ENCODE assay signal across 30 cellular contexts in the genomic region with DNA sequence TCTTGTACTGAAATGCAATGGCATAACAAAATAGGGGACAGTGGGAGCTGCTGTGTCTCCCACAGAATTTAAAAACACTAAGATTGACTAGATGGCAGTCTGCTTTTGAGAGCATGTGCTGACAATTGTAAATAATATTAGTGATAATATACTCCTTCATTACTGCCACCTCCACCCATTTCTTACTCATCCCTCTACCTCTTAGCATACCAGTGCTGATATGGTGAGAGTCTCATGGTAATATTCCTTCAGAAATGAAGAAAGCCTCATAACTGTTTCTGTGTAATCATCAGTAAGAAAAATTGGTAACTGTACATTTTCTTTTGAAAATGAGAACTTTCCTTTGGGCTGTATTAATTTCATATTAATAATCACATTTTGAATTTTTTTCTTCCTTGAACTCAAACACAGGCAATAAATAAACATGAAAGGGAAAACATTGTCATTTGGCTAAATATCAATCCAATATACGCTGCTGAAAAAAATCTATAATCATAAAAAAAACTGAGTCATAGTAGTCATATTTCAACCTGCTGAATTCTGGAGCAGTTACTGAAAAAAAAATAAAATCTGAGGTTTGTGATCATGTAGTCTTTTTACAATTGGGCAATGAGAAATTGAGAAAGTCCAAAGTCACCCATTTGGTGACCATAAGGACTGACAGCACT. TPM values are rescaled to one million over a fixed set of nuclear protein-coding genes. Genes with fewer than 3 reads are reported as not detected.
"Had no signal": no experiment of that assay in that cellular context is flagged by ENCODE, and none has a peak within 500 bp of the region (broad histone marks: within the 10 kb centered on the region; RNA-seq: fewer than 3 reads in every experiment).

No MANE protein-coding gene starts in this region.

- H3K4me3 ChIP-seq: ascending aorta, breast epithelium, cardiac muscle cell, colonic mucosa, dorsolateral prefrontal cortex, esophagus squamous epithelium had no signal

- DNase-seq: activated CD4-positive, alpha-beta T cell treated with anti-CD3 and anti-CD28 coated beads for 1 hour; activated CD4-positive, alpha-beta T cell treated with anti-CD3 and anti-CD28 coated beads for 4 hours; activated CD4-positive, alpha-beta T cell treated with anti-CD3 and anti-CD28 coated beads, Interleukin-2, amount 50 U/mL, for 1 hour; activated CD4-positive, alpha-beta T cell treated with anti-CD3 and anti-CD28 coated beads, Interleukin-2, amount 50 U/mL, for 48 hours; activated CD8-positive, alpha-beta memory T cell treated with anti-CD3 and anti-CD28 coated beads for 24 hours; activated CD8-positive, alpha-beta T cell treated with anti-CD3 and anti-CD28 coated beads for 36 hours; activated effector memory CD4-positive, alpha-beta T cell treated with Interleukin-2 at 50 U/mL for 16 hours; activated gamma-delta T cell treated with Interleukin-2 at 50 U/mL for 16 hours; activated naive CD4-positive, alpha-beta T cell treated with anti-CD3 and anti-CD28 coated beads, Interleukin-2, amount 50 U/mL, for 16 hours; activated naive CD4-positive, alpha-beta T cell treated with Interleukin-2 at 50 U/mL for 16 hours; activated T-cell treated with anti-CD3 and anti-CD28 coated beads, Interleukin-2, amount 50 U/mL, for 4 hours; amygdala; central memory CD4-positive, alpha-beta T cell; cerebellar nuclear complex; colonic mucosa; dorsolateral prefrontal cortex; effector memory CD4-positive, alpha-beta T cell; endodermal cell; esophagus squamous epithelium; head of caudate nucleus; T-helper 2 cell had no signal

- H3K4me1 ChIP-seq: ascending aorta, breast epithelium, colonic mucosa had no signal

- ATAC-seq: activated CD8-positive, alpha-beta T cell treated with anti-CD3 and anti-CD28 coated beads for 36 hours; activated T-cell treated with anti-CD3 and anti-CD28 coated beads, Interleukin-2, amount 50 U/mL, for 4 hours; activated T-helper 17 cell treated with anti-CD3 and anti-CD28 coated beads, Interleukin-2, amount 50 U/mL, for 72 hours; WTC11 had no signal

- FAIRE-seq: frontal cortex had no signal

- H3K27me3 ChIP-seq: ascending aorta, breast epithelium, cardiac muscle cell, colonic mucosa, dorsolateral prefrontal cortex, esophagus squamous epithelium had no signal

- H3K36me3 ChIP-seq: ascending aorta, breast epithelium, cardiac muscle cell, colonic mucosa had no signal

- H3K9me3 ChIP-seq: ascending aorta, breast epithelium, colonic mucosa, esophagus squamous epithelium had no signal

- H3K27ac ChIP-seq: ascending aorta, breast epithelium, cardiac muscle cell, colonic mucosa, dorsolateral prefrontal cortex, esophagus squamous epithelium, VCaP had no signal

RNA-seq across cellular contexts. Expression of a gene that starts 34.6 kb away (rescaled TPM):
- total RNA-seq: activated CD8-positive, alpha-beta T cell treated with anti-CD3 and anti-CD28 coated beads for 36 hours; activated T-helper 17 cell treated with anti-CD3 and anti-CD28 coated beads, Interleukin-2, amount 50 U/mL, for 72 hours; ascending aorta; T-helper 1 cell treated with Interleukin-12 subunit alpha and Interleukin-12 subunit beta and Interleukin-4 antibody, amounts not matched to agents 30 ng/mL and 1 ng/mL, for 36 hours had no signal
- polyA plus RNA-seq: cardiac muscle cell, fibroblast of lung had no signal
